ENCODE assay signal across 30 cellular contexts in genomic region chr7:26135551-26135950, GRCh38. TPM values are rescaled to one million over a fixed set of nuclear protein-coding genes. Genes with fewer than 3 reads are reported as not detected.
A peak's percentile ranks its signal among the peaks of the same experiment; 100 is the strongest.
DNase-seq lines count a peak whose midpoint lies in the region; ATAC-seq lines count a peak whose summit lies in the region.
"Had no signal": no experiment of that assay in that cellular context is flagged by ENCODE, and none has a peak within 500 bp of the region (broad histone marks: within the 10 kb centered on the region; RNA-seq: fewer than 3 reads in every experiment).

No MANE protein-coding gene starts in this region.

- no peak overlapping the region for H2AK5ac ChIP-seq in trophoblast cell (ENCODE audit: low read length)

- no peaks in the 10 kb centered on the region for H3K36me3 ChIP-seq in trophoblast cell (ENCODE audit: control insufficient read depth in 1 of 2, insufficient read depth in 2 of 2, low read length in 2 of 2)
- H3K36me3 ChIP-seq: BE2C; BLaER1; BLaER1 treated with 17β-estradiol and CSF1 and Interleukin-3, amounts not matched to agents 10 nM and 100 nM had no signal

- in situ Hi-C loops in KBM-7 (cut with MboI; ENCODE audit: low pct_unique_long_range_greater_than_20kb, low sequenced_read_pairs), result no loop called here

- H4K91ac ChIP-seq in trophoblast cell (ENCODE audit: low read depth, low read length), result no peak overlapping the region

- H3K9me3 ChIP-seq in trophoblast cell (ENCODE audit: insufficient read depth, low read depth, low read length), result peaks cover 2% of the 10 kb centered on the region
- H3K9me3 ChIP-seq: A549; BE2C; BLaER1; BLaER1 treated with 17β-estradiol and CSF1 and Interleukin-3, amounts not matched to agents 10 nM and 100 nM had no signal

- no peaks in the 10 kb centered on the region for H3K4me1 ChIP-seq in trophoblast cell (ENCODE audit: control insufficient read depth in 1 of 2, insufficient read depth in 2 of 2, low read length in 2 of 2)
- H3K4me1 ChIP-seq: A549, BE2C, BLaER1, Caco-2 had no signal

- H3K14ac ChIP-seq in trophoblast cell (ENCODE audit: low read length), result no peak overlapping the region

- no peaks in the 10 kb centered on the region for H3K79me1 ChIP-seq in trophoblast cell (ENCODE audit: low read length)

- no peak for ATAC-seq in left cardiac atrium
- ATAC-seq: A549; CD8-positive, alpha-beta T cell had no signal

- H2BK12ac ChIP-seq in trophoblast cell (ENCODE audit: low read length), result no peak overlapping the region

- H3K27me3 ChIP-seq in trophoblast cell (ENCODE audit: insufficient read depth, low read length), result no peaks in the 10 kb centered on the region
- H3K27me3 ChIP-seq: BLaER1; BLaER1 treated with 17β-estradiol and CSF1 and Interleukin-3, amounts not matched to agents 10 nM and 100 nM had no signal

- no peak overlapping the region for H3K27ac ChIP-seq in trophoblast cell (ENCODE audit: low read depth, low read length)
- H3K27ac ChIP-seq: 22Rv1; A549; BLaER1; BLaER1 treated with 17β-estradiol and CSF1 and Interleukin-3, amounts not matched to agents 10 nM and 100 nM; C4-2B had no signal

- H4K12ac ChIP-seq in trophoblast cell (ENCODE audit: low read depth, low read length), result no peak overlapping the region

- H3K9ac ChIP-seq in trophoblast cell (ENCODE audit: low read length), result no peak overlapping the region
- H3K9ac ChIP-seq: BLaER1; BLaER1 treated with 17β-estradiol and CSF1 and Interleukin-3, amounts not matched to agents 10 nM and 100 nM had no signal

- H2BK120ac ChIP-seq in trophoblast cell (ENCODE audit: insufficient read depth, low read length, poor library complexity), result no peak overlapping the region

- H4K8ac ChIP-seq in trophoblast cell (ENCODE audit: low read depth, low read length), result no peak overlapping the region

- H3K23ac ChIP-seq in trophoblast cell (ENCODE audit: low read length), result no peak overlapping the region

- no peak overlapping the region for H3K18ac ChIP-seq in trophoblast cell (ENCODE audit: low read length)

- H3K79me2 ChIP-seq in trophoblast cell (ENCODE audit: control insufficient read depth, insufficient read depth, low read length, poor library complexity), result no peaks in the 10 kb centered on the region

- H2BK5ac ChIP-seq in trophoblast cell (ENCODE audit: low read depth, low read length, poor library complexity), result no peak overlapping the region

- WGBS in trophoblast cell (ENCODE audit: extremely low coverage, insufficient coverage, insufficient read length), result no CpG with 5 or more reads among the region's 1 CpG

- intact Hi-C loops in left cardiac atrium (cut with DNase I), result no loop called here

- no peak overlapping the region for H3K4me3 ChIP-seq in trophoblast cell (ENCODE audit: low read depth, low read length)
- H3K4me3 ChIP-seq: A549; BLaER1; BLaER1 treated with 17β-estradiol and CSF1 and Interleukin-3, amounts not matched to agents 10 nM and 100 nM had no signal

- no peak overlapping the region for H2AFZ ChIP-seq in trophoblast cell (ENCODE audit: insufficient read depth, low read length, poor library complexity)

- no peak overlapping the region for H3K4ac ChIP-seq in trophoblast cell (ENCODE audit: low read depth, low read length)

- DNase-seq in DMS53 (lab: John Stamatoyannopoulos, UW) (peak; percentile 17), DMS53 treated with DMSO at 0.1 percent for 48 hours (lab: John Stamatoyannopoulos, UW; ENCODE audit: unreplicated experiment) (no peak), ELF-1 (ENCODE audit: low read depth, low spot score) (peak; percentile 44), trophoblast cell (peak; percentile 85 to 98), KBM-7 (no peak), left cardiac atrium (no peak)
- DNase-seq: 8988T; ACHN; AML-193; BE2C; C1 segment of cervical spinal cord; Calu3; CD4-positive, alpha-beta memory T cell; CD4-positive, alpha-beta T cell; CD4-positive, CD25-positive, alpha-beta regulatory T cell; CD8-positive, alpha-beta memory T cell; CD8-positive, alpha-beta T cell; COR-L47; DMS 273 treated with DMSO at 0.1 percent for 48 hours; DMS153; DMS79; DMS79 treated with DMSO at 0.1 percent for 48 hours; DND-41; EL had no signal

- no peak overlapping the region for H3K4me2 ChIP-seq in trophoblast cell (ENCODE audit: low read length)
- H3K4me2 ChIP-seq: A549; BLaER1; BLaER1 treated with 17β-estradiol and CSF1 and Interleukin-3, amounts not matched to agents 10 nM and 100 nM had no signal

RNA-seq across cellular contexts. Expression of gene NFE2L3, which starts 16.4 kb away (rescaled TPM):
- polyA plus RNA-seq in trophoblast cell (2013), result 142 and 159 TPM in 2 replicates
- total RNA-seq in left cardiac atrium, result 1 to 10 TPM; 1.3 to 1.7 TPM

Comparison
In these comparisons a context has a peak if more than half of its experiments do, and no peak if none do; other contexts are left out.
1. DNase-seq: peak in DMS53 (single experiment), ELF-1 (single experiment) and trophoblast cell (2 of 2); none in DMS53 treated with DMSO at 0.1 percent for 48 hours (single experiment), KBM-7 (single experiment) and left cardiac atrium (single experiment).